Comparison of ENCODE assay signal across 21 cellular contexts in genomic region chr11:75513250-75513649, GRCh38. TPM values are rescaled to one million over a fixed set of nuclear protein-coding genes. Genes with fewer than 3 reads are reported as not detected.
DNase-seq lines count a peak whose midpoint lies in the region; ATAC-seq, FAIRE-seq and TF ChIP-seq lines count a peak whose summit lies in the region.
"Had no signal": no experiment of that assay in that cellular context is flagged by ENCODE, and none has a peak within 500 bp of the region (broad histone marks: within the 10 kb centered on the region; RNA-seq: fewer than 3 reads in every experiment).

No MANE protein-coding gene starts in this region.

- FAIRE-seq in astrocyte (lab: Jason Lieb, UNC): no peak
- FAIRE-seq: endometrium, GM19239 had no signal

- H2AFZ ChIP-seq in astrocyte (ENCODE audit: low read depth, low read length): no peak overlapping the region

- no peak overlapping the region for H3K27ac Mint-ChIP-seq in astrocyte (ENCODE audit: unreplicated experiment)
- H3K27ac Mint-ChIP-seq: activated CD8-positive, alpha-beta T cell treated with anti-CD3 and anti-CD28 coated beads, Interleukin-2, amount 10 ng/mL, durations not matched to agents 7 days and 5 days; activated naive CD8-positive, alpha-beta T cell treated with anti-CD3 and anti-CD28 coated beads, Interleukin-2, amount 50 U/mL, for 24 hours; activated T-helper 1 cell treated with anti-CD3 and anti-CD28 coated beads, Interleukin-12 subunit alpha, Interleukin-12 subunit beta, Interleukin-2, Interleukin-4 antibody, amounts not matched to agents 30 ng/mL and 10 ng/mL and 1 ng/mL, durations not matched to agents 14 hours and 24 hours and 36 hours; HFFc6; T-cell had no signal

- no peaks in the 10 kb centered on the region for H3K9me3 ChIP-seq in astrocyte (ENCODE audit: insufficient read depth, low read depth, low read length)
- H3K9me3 ChIP-seq: gastrocnemius medialis had no signal

- no peak for ATAC-seq in GM19328 (IDR thresholded peaks at IDR 0.05; ENCODE audit: unreplicated experiment)
- ATAC-seq: activated CD8-positive, alpha-beta T cell treated with anti-CD3 and anti-CD28 coated beads, Interleukin-2, amount 10 ng/mL, durations not matched to agents 7 days and 5 days; activated naive CD8-positive, alpha-beta T cell treated with anti-CD3 and anti-CD28 coated beads, Interleukin-2, amount 50 U/mL, for 24 hours; gastrocnemius medialis; stimulated activated naive CD8-positive, alpha-beta T cell treated with anti-CD3 and anti-CD28 coated beads, Interleukin-15, Interleukin-2, amounts not matched to agents 100 U/mL and 50 U/mL, for 24 hours; T-cell had no signal

- no peak overlapping the region for H3K4me3 Mint-ChIP-seq in astrocyte (ENCODE audit: unreplicated experiment)
- H3K4me3 Mint-ChIP-seq: activated CD8-positive, alpha-beta T cell treated with anti-CD3 and anti-CD28 coated beads, Interleukin-2, amount 10 ng/mL, durations not matched to agents 7 days and 5 days; activated naive CD8-positive, alpha-beta T cell treated with anti-CD3 and anti-CD28 coated beads, Interleukin-2, amount 50 U/mL, for 24 hours; activated T-helper 1 cell treated with anti-CD3 and anti-CD28 coated beads, Interleukin-12 subunit alpha, Interleukin-12 subunit beta, Interleukin-2, Interleukin-4 antibody, amounts not matched to agents 30 ng/mL and 10 ng/mL and 1 ng/mL, durations not matched to agents 14 hours and 24 hours and 36 hours; HFFc6; T-cell had no signal

- H3K9ac ChIP-seq in astrocyte (ENCODE audit: low read length): no peak overlapping the region

- no peaks in the 10 kb centered on the region for H3K36me3 ChIP-seq in astrocyte (ENCODE audit: insufficient read depth, low read length)
- H3K36me3 ChIP-seq: gastrocnemius medialis had no signal

- no peak overlapping the region for H3K4me3 ChIP-seq in astrocyte (ENCODE audit: insufficient read depth, low read depth, low read length)
- no peak overlapping the region for H3K4me3 ChIP-seq in fibroblast of pulmonary artery (replicated peaks; ENCODE audit: low read depth, low read length)
- H3K4me3 ChIP-seq: gastrocnemius medialis had no signal

- TF ChIP-seq CTCF in astrocyte (IDR thresholded peaks at IDR 0.05; ENCODE audit: insufficient read depth, low read depth, low read length): no peak
- TF ChIP-seq CTCF in fibroblast of pulmonary artery (IDR thresholded peaks at IDR 0.05; ENCODE audit: low read length, missing control alignments): no peak

- H3K4me1 ChIP-seq in astrocyte (ENCODE audit: insufficient read depth, low read length): peaks cover 6% of the 10 kb centered on the region

- H3K4me2 ChIP-seq in astrocyte (ENCODE audit: low read length): no peak overlapping the region

- H3K4me1 Mint-ChIP-seq in astrocyte (ENCODE audit: low read depth, unreplicated experiment): no peaks in the 10 kb centered on the region

- H3K27me3 Mint-ChIP-seq in astrocyte (ENCODE audit: low read depth, unreplicated experiment): peaks cover 31% of the 10 kb centered on the region
- H3K27me3 Mint-ChIP-seq: activated naive CD8-positive, alpha-beta T cell treated with anti-CD3 and anti-CD28 coated beads, Interleukin-2, amount 50 U/mL, for 24 hours; T-cell had no signal

- H3K79me2 ChIP-seq in astrocyte (ENCODE audit: insufficient read depth, low read length): no peaks in the 10 kb centered on the region

- DNase-seq in NCI-H510A treated with DMSO at 0.1 percent for 48 hours (lab: John Stamatoyannopoulos, UW) (peak; percentile 22), NCI-H510A (lab: John Stamatoyannopoulos, UW) (no peak), astrocyte (ENCODE audit: low read depth) (peak; percentile 54), fibroblast of pulmonary artery (ENCODE audit: low read depth) (peak; percentile 55), smooth muscle cell of the brain vasculature (ENCODE audit: low read depth, low spot score) (peak; percentile 49), OCI-M2 (lab: John Stamatoyannopoulos, UW; ENCODE audit: unreplicated experiment) (no peak)
- no peak for DNase-seq in stimulated activated CD4-positive, alpha-beta T cell treated with anti-CD3 and anti-CD28 coated beads, Interleukin-4, amount 100 ng/mL, for 4 hours
- DNase-seq: activated CD8-positive, alpha-beta T cell treated with anti-CD3 and anti-CD28 coated beads, Interleukin-2, amount 10 ng/mL, durations not matched to agents 7 days and 5 days; activated naive CD8-positive, alpha-beta T cell treated with anti-CD3 and anti-CD28 coated beads, Interleukin-2, amount 50 U/mL, for 24 hours; gastrocnemius medialis; HFFc6; NCI-H1436 treated with DMSO at 0.1 percent for 48 hours; NCI-H2227 treated with DMSO at 0.1 percent for 48 hours; posterior cingulate gyrus; stimulated activated naive CD8-positive, alpha-beta T cell treated with anti-CD3 and anti-CD28 coated beads, Interleukin-15, Interleukin-2, amounts not matched to agents 100 U/mL and 50 U/mL, for 24 hours; T-cell; WERI-Rb-1 had no signal

- H4K20me1 ChIP-seq in astrocyte (ENCODE audit: insufficient read depth, low read length): peaks cover 11% of the 10 kb centered on the region

- peaks cover 2% of the 10 kb centered on the region for H3K27me3 ChIP-seq in astrocyte (ENCODE audit: insufficient read depth, low read length)
- H3K27me3 ChIP-seq: gastrocnemius medialis had no signal

- no peaks in the 10 kb centered on the region for H3K9me3 Mint-ChIP-seq in astrocyte (ENCODE audit: unreplicated experiment)
- H3K9me3 Mint-ChIP-seq: activated naive CD8-positive, alpha-beta T cell treated with anti-CD3 and anti-CD28 coated beads, Interleukin-2, amount 50 U/mL, for 24 hours; activated T-helper 1 cell treated with anti-CD3 and anti-CD28 coated beads, Interleukin-12 subunit alpha, Interleukin-12 subunit beta, Interleukin-2, Interleukin-4 antibody, amounts not matched to agents 30 ng/mL and 10 ng/mL and 1 ng/mL, durations not matched to agents 14 hours and 24 hours and 36 hours; HFFc6; T-cell had no signal

- no peaks in the 10 kb centered on the region for H3K36me3 Mint-ChIP-seq in astrocyte (ENCODE audit: low read depth, unreplicated experiment)

- H3K27ac ChIP-seq in astrocyte (ENCODE audit: low read depth, low read length): no peak overlapping the region
- H3K27ac ChIP-seq: gastrocnemius medialis, WERI-Rb-1 had no signal

RNA-seq across cellular contexts. Expression of gene GDPD5, which starts 12.5 kb away (rescaled TPM):
- 6.7 and 9.4 TPM in 2 replicates for total RNA-seq in astrocyte

RNA-seq across cellular contexts. Expression of gene SERPINH1, which starts 48.8 kb away (rescaled TPM):
- 768 and 923 TPM in 2 replicates for total RNA-seq in astrocyte

Comparison
In these comparisons a context has a peak if more than half of its experiments do, and no peak if none do; other contexts are left out.
1. DNase-seq: peak in NCI-H510A treated with DMSO at 0.1 percent for 48 hours (single experiment), astrocyte (single experiment), fibroblast of pulmonary artery (single experiment) and smooth muscle cell of the brain vasculature (single experiment); none in NCI-H510A (single experiment), OCI-M2 (single experiment) and stimulated activated CD4-positive, alpha-beta T cell treated with anti-CD3 and anti-CD28 coated beads, Interleukin-4, amount 100 ng/mL, for 4 hours (0 of 2).